In the genomic region with DNA sequence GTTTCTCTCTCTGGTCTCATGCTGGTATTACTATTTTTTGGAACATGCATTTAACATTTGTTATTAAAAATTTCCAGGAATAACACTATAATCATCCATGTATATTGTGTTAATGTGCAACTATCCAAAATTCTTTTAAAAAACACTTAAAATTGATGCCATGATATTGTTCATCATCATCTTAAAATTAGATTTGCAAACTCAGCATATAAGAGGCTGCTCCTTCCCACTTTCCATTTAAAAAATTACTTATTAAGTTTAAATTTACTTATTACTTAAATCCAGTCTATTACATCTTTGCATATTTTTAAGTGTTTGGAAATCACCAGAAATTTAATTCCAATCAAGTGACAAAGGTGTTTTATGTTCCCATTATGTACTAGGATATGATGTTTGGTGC, we compare ENCODE assay signal across 22 cellular contexts. TPM values are rescaled to one million over a fixed set of nuclear protein-coding genes. Genes with fewer than 3 reads are reported as not detected.
DNase-seq lines count a peak whose midpoint lies in the region; ATAC-seq, FAIRE-seq and TF ChIP-seq lines count a peak whose summit lies in the region.
"Had no signal": no experiment of that assay in that cellular context is flagged by ENCODE, and none has a peak within 500 bp of the region (broad histone marks: within the 10 kb centered on the region; RNA-seq: fewer than 3 reads in every experiment).

No MANE protein-coding gene starts in this region.

- H3K27ac ChIP-seq in A549 (no peak overlapping the region), IMR-90 (ENCODE audit: insufficient read depth, low read length) (no peak overlapping the region), H1 (ENCODE audit: low read depth, low read length) (no peak overlapping the region), small intestine (ENCODE audit: low read depth in 1 of 2, low read length in 1 of 2) (no peak overlapping the region), sigmoid colon (no peak overlapping the region), OCI-LY7 (ENCODE audit: low read depth, low read length, poor library complexity, severe bottlenecking) (no peak overlapping the region)
- H3K27ac ChIP-seq: BLaER1 treated with 17β-estradiol and CSF1 and Interleukin-3, amounts not matched to agents 10 nM and 100 nM; C4-2B had no signal

- no peak overlapping the region for H2AFZ ChIP-seq in IMR-90 (replicated peaks; ENCODE audit: low read length, poor library complexity)
- H2AFZ ChIP-seq in H1 (ENCODE audit: low read length): no peak overlapping the region
- H2AFZ ChIP-seq in OCI-LY7 (ENCODE audit: low read length): no peak overlapping the region

- no peak overlapping the region for H2BK120ac ChIP-seq in IMR-90 (ENCODE audit: low read depth, low read length)
- no peak overlapping the region for H2BK120ac ChIP-seq in H1 (replicated peaks; ENCODE audit: low read depth, low read length)

- H2BK20ac ChIP-seq in IMR-90 (ENCODE audit: low read depth, low read length) (no peak overlapping the region), H1 (ENCODE audit: low read length) (no peak overlapping the region)

- FAIRE-seq in A549 (lab: Jason Lieb, UNC) (peak; percentile 80), H1 (lab: Jason Lieb, UNC) (no peak), small intestine (lab: Jason Lieb, UNC) (peak; percentile 36)
- FAIRE-seq: A204.1, D721Med, G401.6, GM12891, GM19239 had no signal

- no TSS peak for BruUV-seq in IMR-90 (replicated peaks; lab: Mats Ljungman, UMichigan)
- BruUV-seq in OCI-LY7 (replicated peaks; lab: Mats Ljungman, UMichigan): no TSS peak

- intact Hi-C loops in IMR-90 (cut with micrococcal nuclease): no loop called here
- intact Hi-C loops in sigmoid colon (cut with DNase I): no loop called here
- intact Hi-C loops in OCI-LY7 (cut with micrococcal nuclease; ENCODE audit: unreplicated experiment): no loop called here

- no peak overlapping the region for H2BK5ac ChIP-seq in IMR-90 (ENCODE audit: low read depth, low read length, poor library complexity, severe bottlenecking)
- no peak overlapping the region for H2BK5ac ChIP-seq in H1 (ENCODE audit: low read depth, low read length)

- peaks cover under 1% of the 10 kb centered on the region; the same call in 1 of the 2 replicates for H3K23me2 ChIP-seq in H1 (ENCODE audit: low read depth, low read length)

- H3K23ac ChIP-seq in IMR-90 (ENCODE audit: low read depth, low read length) (no peak overlapping the region), H1 (ENCODE audit: insufficient read length) (no peak overlapping the region)

- ATAC-seq in A549 (no peak), IMR-90 (ENCODE audit: low read depth) (no peak)
- ATAC-seq: CD8-positive, alpha-beta T cell had no signal

- H4K20me1 ChIP-seq in IMR-90 (ENCODE audit: insufficient read depth, low read length) (no peaks in the 10 kb centered on the region), H1 (replicated peaks in 1 of 2; ENCODE audit: control insufficient read depth in 1 of 2, insufficient read depth in 2 of 2, low read length in 2 of 2) (no peaks in the 10 kb centered on the region), OCI-LY7 (ENCODE audit: insufficient read depth, low read length) (no peaks in the 10 kb centered on the region)
- H4K20me1 ChIP-seq: BLaER1 treated with 17β-estradiol and CSF1 and Interleukin-3, amounts not matched to agents 10 nM and 100 nM had no signal

- H3K18ac ChIP-seq in IMR-90 (ENCODE audit: low read depth, low read length) (no peak overlapping the region), H1 (ENCODE audit: extremely low read depth, low read length) (no peak overlapping the region)

- TF ChIP-seq POLR2A in A549 (IDR thresholded peaks at IDR 0.05; ENCODE audit: low read length) (no peak), IMR-90 (IDR thresholded peaks at IDR 0.05; ENCODE audit: low read depth, low read length) (no peak), H1 (IDR thresholded peaks at IDR 0.05; ENCODE audit: control extremely low read depth in 1 of 2, low read depth in 2 of 2, low read length in 2 of 2) (no peak), sigmoid colon (IDR thresholded peaks at IDR 0.05) (no peak)

- no peaks in the 10 kb centered on the region for H3K4me1 ChIP-seq in A549
- peaks cover 3% of the 10 kb centered on the region; the same call in 1 of the 2 replicates for H3K4me1 ChIP-seq in IMR-90 (ENCODE audit: control insufficient read depth, insufficient read depth, low read length)
- peaks cover 0 to 1% (median 0%) of the 10 kb centered on the region in 4 experiments; a peak in 1 of 7 replicates for H3K4me1 ChIP-seq in H1 (replicated peaks in 1 of 4; ENCODE audit: control insufficient read depth in 3 of 4, insufficient read depth in 4 of 4, low read length in 3 of 4)
- H3K4me1 ChIP-seq in small intestine (ENCODE audit: control insufficient read depth in 2 of 2, insufficient read depth in 1 of 2, low read depth in 1 of 2, low read length in 1 of 2): peaks cover 3% of the 10 kb centered on the region in 2 donors
- peaks cover 0 to 8% (median 6%) of the 10 kb centered on the region in 4 donors for H3K4me1 ChIP-seq in sigmoid colon
- H3K4me1 ChIP-seq in OCI-LY7 (ENCODE audit: insufficient read depth, low read length, poor library complexity, severe bottlenecking): peaks cover 3% of the 10 kb centered on the region

- peaks cover 6 to 8% of the 10 kb centered on the region in 2 experiments for H3K79me1 ChIP-seq in IMR-90 (ENCODE audit: low read depth in 1 of 2, low read length in 2 of 2)
- H3K79me1 ChIP-seq in H1 (ENCODE audit: low read depth, low read length): no peaks in the 10 kb centered on the region

- TF ChIP-seq RAD21 in A549 (conservative IDR thresholded peaks at IDR 0.05 in 1 of 2, IDR thresholded peaks at IDR 0.05 in 1 of 2): no peak
- TF ChIP-seq RAD21 in IMR-90 (IDR thresholded peaks at IDR 0.05; ENCODE audit: low read length): no peak
- TF ChIP-seq RAD21 in H1 (IDR thresholded peaks at IDR 0.05 in 1 of 2, conservative IDR thresholded peaks at IDR 0.05 in 1 of 2; ENCODE audit: low read depth in 2 of 2, low read length in 2 of 2): no peak

- H4K91ac ChIP-seq in IMR-90 (ENCODE audit: insufficient read depth, low read depth, low read length) (no peak overlapping the region), H1 (replicated peaks; ENCODE audit: insufficient read length, low read length) (no peak overlapping the region)

- H3K4ac ChIP-seq in IMR-90 (ENCODE audit: low read depth, low read length): no peak overlapping the region
- no peak overlapping the region for H3K4ac ChIP-seq in H1 (replicated peaks; ENCODE audit: insufficient read length, low read depth, low read length)

- H3K56ac ChIP-seq in IMR-90 (ENCODE audit: extremely low read depth, insufficient read depth, low read length) (no peak overlapping the region), H1 (replicated peaks; ENCODE audit: insufficient read length, low read depth, low read length) (no peak overlapping the region)

- H3K9ac ChIP-seq in IMR-90 (ENCODE audit: low read depth, low read length): no peak overlapping the region
- no peak overlapping the region for H3K9ac ChIP-seq in H1 (replicated peaks in 1 of 4; ENCODE audit: extremely low read depth in 1 of 4, low read depth in 3 of 4, low read length in 3 of 4)
- H3K9ac ChIP-seq: BLaER1 treated with 17β-estradiol and CSF1 and Interleukin-3, amounts not matched to agents 10 nM and 100 nM had no signal

- no peak overlapping the region for H2BK12ac ChIP-seq in H1 (ENCODE audit: low read depth, low read length)

- H3K36me3 ChIP-seq in IMR-90 (ENCODE audit: control insufficient read depth, insufficient read depth, low read length) (no peaks in the 10 kb centered on the region), H1 (ENCODE audit: control insufficient read depth in 2 of 4, insufficient read depth in 4 of 4, low read length in 3 of 4) (no peaks in the 10 kb centered on the region), small intestine (ENCODE audit: control insufficient read depth in 2 of 2, insufficient read depth in 2 of 2, low read length in 2 of 2) (no peaks in the 10 kb centered on the region), sigmoid colon (no peaks in the 10 kb centered on the region), OCI-LY7 (ENCODE audit: insufficient read depth, low read length) (no peaks in the 10 kb centered on the region)
- H3K36me3 ChIP-seq: BLaER1 treated with 17β-estradiol and CSF1 and Interleukin-3, amounts not matched to agents 10 nM and 100 nM had no signal

- dilution Hi-C loops in IMR-90 (cut with HindIII; ENCODE audit: low sequenced_read_pairs, unreplicated experiment): no loop called here

- no peak for TF ChIP-seq EP300 in A549 (IDR thresholded peaks at IDR 0.05)
- no peak for TF ChIP-seq EP300 in H1 (IDR thresholded peaks at IDR 0.05; ENCODE audit: borderline replicate concordance in 1 of 2, low read depth in 2 of 2, low read length in 2 of 2)
- no peak for TF ChIP-seq EP300 in sigmoid colon (IDR thresholded peaks at IDR 0.05)

- H3K9me3 ChIP-seq in A549 (no peaks in the 10 kb centered on the region), IMR-90 (ENCODE audit: control insufficient read depth, insufficient read depth, low read length) (no peaks in the 10 kb centered on the region), H1 (ENCODE audit: insufficient read depth in 2 of 2, low read depth in 1 of 2, low read length in 1 of 2) (no peaks in the 10 kb centered on the region), small intestine (ENCODE audit: control insufficient read depth, low read depth) (no peaks in the 10 kb centered on the region), sigmoid colon (no peaks in the 10 kb centered on the region), OCI-LY7 (ENCODE audit: low read length) (no peaks in the 10 kb centered on the region)
- H3K9me3 ChIP-seq: BLaER1 treated with 17β-estradiol and CSF1 and Interleukin-3, amounts not matched to agents 10 nM and 100 nM; Caco-2 had no signal

- no peak overlapping the region for H4K5ac ChIP-seq in IMR-90 (ENCODE audit: low read depth, low read length)
- no peak overlapping the region for H4K5ac ChIP-seq in H1 (ENCODE audit: insufficient read length, low read depth, low read length)

- H3K79me2 ChIP-seq in H1 (ENCODE audit: control insufficient read depth in 1 of 2, insufficient read depth in 2 of 2, low read length in 2 of 2): no peaks in the 10 kb centered on the region
- no peaks in the 10 kb centered on the region for H3K79me2 ChIP-seq in OCI-LY7 (ENCODE audit: insufficient read depth, low read depth, low read length)

- H3K27me3 ChIP-seq in IMR-90 (ENCODE audit: control insufficient read depth, insufficient read depth, low read length) (no peaks in the 10 kb centered on the region; the same call in 1 of the 2 replicates), H1 (replicated peaks in 1 of 4; ENCODE audit: control insufficient read depth in 3 of 4, extremely low read depth in 1 of 4, insufficient read depth in 3 of 4, low read length in 3 of 4) (peaks cover 0 to 7% (median 3%) of the 10 kb centered on the region in 4 experiments; a peak in 4 of 7 replicates), small intestine (ENCODE audit: control insufficient read depth in 2 of 2, insufficient read depth in 2 of 2, low read length in 2 of 2) (no peaks in the 10 kb centered on the region), sigmoid colon (no peaks in the 10 kb centered on the region)
- H3K27me3 ChIP-seq: BLaER1 treated with 17β-estradiol and CSF1 and Interleukin-3, amounts not matched to agents 10 nM and 100 nM had no signal

- H3K4me3 ChIP-seq in A549: no peak overlapping the region
- H3K4me3 ChIP-seq in IMR-90 (ENCODE audit: insufficient read depth, low read depth, low read length): no peak overlapping the region
- no peak overlapping the region for H3K4me3 ChIP-seq in H1 (ENCODE audit: extremely low read depth in 1 of 4, insufficient read depth in 2 of 4, low read depth in 3 of 4, low read length in 4 of 4)
- no peak overlapping the region for H3K4me3 ChIP-seq in small intestine (ENCODE audit: low read depth in 1 of 2, low read length in 2 of 2)
- no peak overlapping the region for H3K4me3 ChIP-seq in sigmoid colon
- no peak overlapping the region for H3K4me3 ChIP-seq in OCI-LY7 (ENCODE audit: low read depth, low read length, poor library complexity, severe bottlenecking)
- H3K4me3 ChIP-seq: BLaER1 treated with 17β-estradiol and CSF1 and Interleukin-3, amounts not matched to agents 10 nM and 100 nM had no signal

- DNase-seq in A549 (ENCODE audit: low read depth in 1 of 2, low spot score in 1 of 2) (no peak), IMR-90 (no peak), H1 (ENCODE audit: low read depth in 1 of 2, low spot score in 2 of 2) (no peak), small intestine (no peak), inferior parietal cortex (ENCODE audit: extremely low spot score) (no peak), sigmoid colon (no peak), OCI-LY7 (ENCODE audit: low spot score) (no peak)
- DNase-seq: 8988T; AML-193; Caco-2; Calu3; CD4-positive, alpha-beta T cell; CD8-positive, alpha-beta T cell; DMS79 treated with DMSO at 0.1 percent for 48 hours; GF-D8 had no signal

- no peak overlapping the region for H2AK9ac ChIP-seq in IMR-90 (replicated peaks; ENCODE audit: low read depth, low read length, poor library complexity)

- H2BK15ac ChIP-seq in IMR-90 (ENCODE audit: low read depth, low read length) (no peak overlapping the region), H1 (ENCODE audit: low read length) (no peak overlapping the region)

- H4K8ac ChIP-seq in IMR-90 (ENCODE audit: low read depth in 2 of 2, low read length in 2 of 2) (no peak overlapping the region), H1 (ENCODE audit: extremely low read depth, insufficient read depth, low read length) (no peak overlapping the region)

- H3K9me2 ChIP-seq in OCI-LY7 (ENCODE audit: insufficient read depth, low read length): no peaks in the 10 kb centered on the region

- POLR2A ChIA-PET in A549 (lab: Yijun Ruan, JAX) (no interaction called here), IMR-90 (lab: Charles Lee; ENCODE audit: unreplicated experiment) (no interaction called here), H1 (lab: Charles Lee; ENCODE audit: partially characterized antibody) (no interaction called here), OCI-LY7 (lab: Charles Lee) (no interaction called here)

- in situ Hi-C loops in IMR-90 (cut with MboI; ENCODE audit: low sequenced_read_pairs): loop anchor here (5.0 kb wide), 1 partner anchor 52 kb away; no protein-coding TSS in a partner anchor

- H3K14ac ChIP-seq in IMR-90 (replicated peaks; ENCODE audit: low read depth, low read length): no peak overlapping the region
- no peak overlapping the region for H3K14ac ChIP-seq in H1 (ENCODE audit: insufficient read length)

- H2AK5ac ChIP-seq in IMR-90 (ENCODE audit: low read depth, low read length) (no peak overlapping the region), H1 (ENCODE audit: low read depth, low read length) (no peak overlapping the region)

- no peak for TF ChIP-seq CTCF in A549 (IDR thresholded peaks at IDR 0.05)
- TF ChIP-seq CTCF in IMR-90 (conservative IDR thresholded peaks at IDR 0.05; ENCODE audit: low read depth, low read length): no peak
- no peak for TF ChIP-seq CTCF in H1 (IDR thresholded peaks at IDR 0.05; ENCODE audit: control extremely low read depth in 1 of 3, insufficient read depth in 1 of 3, low read depth in 1 of 3, low read length in 3 of 3)
- no peak for TF ChIP-seq CTCF in sigmoid colon (IDR thresholded peaks at IDR 0.05)
- no peak for TF ChIP-seq CTCF in OCI-LY7 (conservative IDR thresholded peaks at IDR 0.05; ENCODE audit: low read length)

- H3K4me2 ChIP-seq in A549 (no peak overlapping the region), IMR-90 (ENCODE audit: low read depth, low read length) (no peak overlapping the region), H1 (ENCODE audit: insufficient read depth in 1 of 2, low read depth in 2 of 2, low read length in 2 of 2) (no peak overlapping the region), OCI-LY7 (ENCODE audit: low read length) (no peak overlapping the region)
- H3K4me2 ChIP-seq: BLaER1 treated with 17β-estradiol and CSF1 and Interleukin-3, amounts not matched to agents 10 nM and 100 nM had no signal

- H3K9me1 ChIP-seq in IMR-90 (ENCODE audit: insufficient read depth, low read length): no peaks in the 10 kb centered on the region

- CTCF ChIA-PET in A549 (lab: Yijun Ruan, JAX) (no interaction called here), IMR-90 (lab: Yijun Ruan, JAX) (no interaction called here), H1 (lab: Charles Lee; ENCODE audit: partially characterized antibody) (interaction anchor here (0.6 to 1.4 kb wide), 2 partner anchors 233 to 1100 kb away, joined by 3 to 4 read pairs; no protein-coding TSS in a partner anchor), OCI-LY7 (lab: Charles Lee; ENCODE audit: unreplicated experiment) (no interaction called here)

RNA-seq across cellular contexts. Expression of gene ABHD17C, which starts 5.8 kb away (rescaled TPM):
- polyA plus RNA-seq in A549 (2011; rRNA removed) (23.7 and 24.9 TPM in 2 replicates), A549 (2017; fragmentation: RNase III; extraction: RNeasy Plus Mini Kit Qiagen cat#74134 plus additional on column Dnase treatment) (13.8 to 15.2 TPM (median 14.0 TPM) in 3 replicates), IMR-90 (2012; rRNA removed) (10.3 TPM in 2 replicates), H1 (2011; rRNA removed) (16.3 and 20.2 TPM in 2 replicates), small intestine (10 to 100 TPM; 27.6 to 37.3 (median 30.4) TPM), sigmoid colon (100 to 1,000 TPM in 2 of 3 donors, 10 to 100 TPM in 1; 62.7 to 174 (median 111) TPM)
- polyA plus RNA-seq in A549 (2012; cell fraction: cytosol; rRNA removed): 11.6 and 16.6 TPM in 2 replicates
- 7.9 and 9.4 TPM in 2 replicates for polyA plus RNA-seq in A549 (2012; cell fraction: nucleus; rRNA removed)
- polyA minus RNA-seq in A549 (2011; rRNA and poly(A)+ RNA removed): 21.2 and 26.1 TPM in 2 replicates
- total RNA-seq in IMR-90 (2012; rRNA removed) (5.3 and 5.4 TPM in 2 replicates), sigmoid colon (1 to 10 TPM; 2.0 to 4.2 (median 2.6) TPM), OCI-LY7 (2022) (0.70 and 0.81 TPM in 2 replicates)
- polyA plus RNA-seq in IMR-90 (2012; cell fraction: cytosol; rRNA removed): 6.5 and 8.3 TPM in 2 replicates
- 4.5 and 10.1 TPM in 2 replicates for polyA plus RNA-seq in IMR-90 (2012; cell fraction: nucleus; rRNA removed; ENCODE audit: low replicate concordance)
- 29.8 and 31.8 TPM in 2 replicates for total RNA-seq in H1 (2021; fragmentation: NEBNext Ultra II Directional; extraction: Animal tissue kit (Norgen Biotek cat#: 25700))
- 13.7 TPM for polyA plus RNA-seq in H1 (2011; cell fraction: cytosol; rRNA removed)
- polyA plus RNA-seq in H1 (2011; cell fraction: nucleus; rRNA removed): 9.4 TPM
- polyA plus RNA-seq in H1 (2012, experiment 1 of 2): 25.3 to 33.2 TPM (median 26.2 TPM) in 4 replicates
- 8.6 TPM for polyA plus RNA-seq in H1 (2012, experiment 2 of 2)
- polyA plus RNA-seq in H1 (2013, experiment 1 of 2): 12.9 TPM
- polyA plus RNA-seq in H1 (2013, experiment 2 of 2): 14.3 TPM
- 37.3 and 41.7 TPM in 2 replicates for polyA minus RNA-seq in H1 (2011; rRNA and poly(A)+ RNA removed)
- 11.5 TPM for polyA minus RNA-seq in H1 (2011; cell fraction: cytosol; rRNA and poly(A)+ RNA removed)
- 15.3 TPM for polyA minus RNA-seq in H1 (2011; cell fraction: nucleus; rRNA and poly(A)+ RNA removed)
- total RNA-seq in OCI-LY7 (2014; rRNA removed; shearing (Covaris generic)): 0.08 and 0.47 TPM in 2 replicates

Comparison
In these comparisons a context has a peak if more than half of its experiments do, and no peak if none do; other contexts are left out.
1. Of the 18 proteins assayed by ChIP-seq in both H1 and A549: peak only in H1: none; only in A549: none; in both: MAFK; in neither: 17.